29 cellular contexts compared by ENCODE assay signal in genomic region chr15:78361956-78362506, GRCh38. TPM values are rescaled to one million over a fixed set of nuclear protein-coding genes. Genes with fewer than 3 reads are reported as not detected.
"Had no signal": no experiment of that assay in that cellular context is flagged by ENCODE, and none has a peak within 500 bp of the region (broad histone marks: within the 10 kb centered on the region; RNA-seq: fewer than 3 reads in every experiment).

No MANE protein-coding gene starts in this region.

- H3K36me3 ChIP-seq: left ventricle myocardium inferior, neural progenitor cell, ovary, prostate gland, sigmoid colon, tibial nerve, uterus had no signal

- ATAC-seq: left colon; natural killer cell; right cardiac atrium; stimulated activated naive CD8-positive, alpha-beta T cell treated with anti-CD3 and anti-CD28 coated beads, Interleukin-15, amount 100 ng/mL, for 72 hours had no signal

- H3K4me3 ChIP-seq: left ventricle myocardium inferior, neural progenitor cell, ovary, prostate gland, sigmoid colon, smooth muscle cell, tibial nerve, uterus had no signal

- H3K4me1 Mint-ChIP-seq: immature natural killer cell; memory B cell; naive B cell; natural killer cell; stimulated activated memory B cell treated with anti-CD40 and anti-IgM and Interleukin-4, amounts not matched to agents 10 μg/mL and 1 μg/mL and 100 μg/mL, for 72 hours; stimulated activated naive CD8-positive, alpha-beta T cell treated with anti-CD3 and anti-CD28 coated beads, Interleukin-15, amount 100 ng/mL, for 72 hours had no signal

- H3K27me3 ChIP-seq: neural progenitor cell, ovary, sigmoid colon, uterus had no signal

- H3K27ac Mint-ChIP-seq: immature natural killer cell; memory B cell; mesothelial cell of epicardium; naive B cell; natural killer cell; nephron progenitor cell; stimulated activated memory B cell treated with anti-CD40 and anti-IgM and Interleukin-4, amounts not matched to agents 10 μg/mL and 1 μg/mL and 100 μg/mL, for 72 hours; type B pancreatic cell had no signal

- H3K27ac ChIP-seq: left ventricle myocardium inferior, neural progenitor cell, ovary, prostate gland, sigmoid colon, tibial nerve, uterus had no signal

- H3K4me1 ChIP-seq: prostate gland, uterus had no signal

- DNase-seq: immature natural killer cell; kidney; left colon; left ventricle myocardium inferior; naive B cell; natural killer cell; nephron progenitor cell; ovary; retina; right cardiac atrium; sigmoid colon; stimulated activated CD4-positive, alpha-beta T cell treated with anti-CD3 and anti-CD28 coated beads, Interleukin-1b, Interleukin-23, amount 100 ng/mL, for 48 hours; stimulated activated CD4-positive, alpha-beta T cell treated with anti-CD3 and anti-CD28 coated beads, Interleukin-2, amount 100 ng/mL, for 48 hours; stimulated activated CD4-positive, alpha-beta T cell treated with anti-CD3 and anti-CD28 coated beads, Interleukin-4, amount 100 ng/mL, for 4 hours; stimulated activated CD8-positive, alpha-beta memory T cell treated with anti-CD3 and anti-CD28 coated beads, Interleukin-4, amount 100 ng/mL, for 48 hours; stimulated activated naive CD4-positive, alpha-beta T cell treated with Interleukin-2 at 50 U/mL for 16 hours; stimulated activated naive CD8-positive, alpha-beta T cell treated with anti-CD3 and anti-CD28 coated beads, Interleukin-15, amount 100 ng/mL, for 72 hours; uterus had no signal

- H3K36me3 Mint-ChIP-seq: immature natural killer cell; memory B cell; mesothelial cell of epicardium; naive B cell; natural killer cell; neural progenitor cell; stimulated activated memory B cell treated with anti-CD40 and anti-IgM and Interleukin-4, amounts not matched to agents 10 μg/mL and 1 μg/mL and 100 μg/mL, for 72 hours; type B pancreatic cell had no signal

- H3K9me3 Mint-ChIP-seq: immature natural killer cell; memory B cell; mesothelial cell of epicardium; naive B cell; natural killer cell; nephron progenitor cell; neural progenitor cell; stimulated activated memory B cell treated with anti-CD40 and anti-IgM and Interleukin-4, amounts not matched to agents 10 μg/mL and 1 μg/mL and 100 μg/mL, for 72 hours; stimulated activated naive CD8-positive, alpha-beta T cell treated with anti-CD3 and anti-CD28 coated beads, Interleukin-15, amount 100 ng/mL, for 72 hours; type B pancreatic cell had no signal

- H3K4me3 Mint-ChIP-seq: immature natural killer cell; memory B cell; mesothelial cell of epicardium; naive B cell; natural killer cell; nephron progenitor cell; stimulated activated memory B cell treated with anti-CD40 and anti-IgM and Interleukin-4, amounts not matched to agents 10 μg/mL and 1 μg/mL and 100 μg/mL, for 72 hours; stimulated activated naive CD8-positive, alpha-beta T cell treated with anti-CD3 and anti-CD28 coated beads, Interleukin-15, amount 100 ng/mL, for 72 hours; type B pancreatic cell had no signal

- H3K9me3 ChIP-seq: left ventricle myocardium inferior, ovary, prostate gland, sigmoid colon, tibial nerve, uterus had no signal

RNA-seq across cellular contexts. Expression of gene CRABP1, which starts 21.9 kb away (rescaled TPM):
- total RNA-seq: kidney, left ventricle myocardium inferior, lung microvascular endothelial cell, mononuclear cell, natural killer cell, prostate gland, ureter had no signal
